ENCODE assay signal across 11 cellular contexts in genomic region chr6:123089223-123089622, GRCh38.
"Had no signal": no experiment of that assay in that cellular context is flagged by ENCODE, and none has a peak within 500 bp of the region (broad histone marks: within the 10 kb centered on the region; RNA-seq: fewer than 3 reads in every experiment).

No MANE protein-coding gene starts in this region.

- H3K27me3 ChIP-seq: brain microvascular endothelial cell had no signal

- H3K27ac Mint-ChIP-seq: activated CD4-positive, alpha-beta T cell treated with anti-CD3 and anti-CD28 coated beads, Interleukin-2, amount 10 ng/mL, durations not matched to agents 7 days and 5 days; activated naive CD8-positive, alpha-beta T cell treated with anti-CD3 and anti-CD28 coated beads for 36 hours; naive thymus-derived CD4-positive, alpha-beta T cell; WTC11 had no signal

- H3K9me3 Mint-ChIP-seq: activated CD4-positive, alpha-beta T cell treated with anti-CD3 and anti-CD28 coated beads, Interleukin-2, amount 10 ng/mL, durations not matched to agents 7 days and 5 days; activated naive CD8-positive, alpha-beta T cell treated with anti-CD3 and anti-CD28 coated beads for 36 hours; WTC11 had no signal

- ATAC-seq: esophagus mucosa; left cardiac atrium; naive thymus-derived CD4-positive, alpha-beta T cell; right cardiac atrium; WTC11 had no signal

- H3K36me3 ChIP-seq: brain microvascular endothelial cell had no signal

- H3K27ac ChIP-seq: brain microvascular endothelial cell had no signal

- H3K36me3 Mint-ChIP-seq: activated naive CD8-positive, alpha-beta T cell treated with anti-CD3 and anti-CD28 coated beads for 36 hours; naive thymus-derived CD4-positive, alpha-beta T cell; WTC11 had no signal

- DNase-seq: activated CD4-positive, alpha-beta T cell treated with anti-CD3 and anti-CD28 coated beads, Interleukin-2, amount 10 ng/mL, durations not matched to agents 7 days and 5 days; activated naive CD8-positive, alpha-beta T cell treated with anti-CD3 and anti-CD28 coated beads for 36 hours; brain microvascular endothelial cell; cerebellar nuclear complex; glutamatergic neuron; left cardiac atrium; naive thymus-derived CD4-positive, alpha-beta T cell; right cardiac atrium; small intestine had no signal

- FAIRE-seq: small intestine had no signal
